In the genomic region with DNA sequence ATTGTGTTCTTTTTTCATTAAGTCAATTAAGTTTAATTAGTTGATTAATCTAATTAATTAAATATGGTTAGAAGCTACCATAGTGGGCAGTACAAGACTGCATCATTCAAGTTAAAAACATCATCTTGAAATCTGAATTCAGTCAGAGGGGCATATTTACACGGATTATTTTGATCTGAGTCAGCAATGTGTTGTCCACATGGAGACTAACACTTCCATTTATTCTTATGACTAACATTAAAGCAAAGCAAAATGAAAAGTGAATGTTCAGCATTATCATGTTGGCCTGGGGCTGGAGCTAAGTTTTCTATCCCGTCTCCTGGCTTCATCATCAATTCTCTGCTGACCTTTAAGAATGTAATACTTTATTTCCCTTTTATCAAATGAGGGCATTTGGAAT, we compare ENCODE assay signal across 16 cellular contexts. TPM values are rescaled to one million over a fixed set of nuclear protein-coding genes. Genes with fewer than 3 reads are reported as not detected.
A peak's percentile ranks its signal among the peaks of the same experiment; 100 is the strongest.
DNase-seq lines count a peak whose midpoint lies in the region; ATAC-seq, FAIRE-seq and TF ChIP-seq lines count a peak whose summit lies in the region.
"Had no signal": no experiment of that assay in that cellular context is flagged by ENCODE, and none has a peak within 500 bp of the region (broad histone marks: within the 10 kb centered on the region; RNA-seq: fewer than 3 reads in every experiment).

No MANE protein-coding gene starts in this region.

- H2BK15ac ChIP-seq in IMR-90 (ENCODE audit: low read depth, low read length) = no peak overlapping the region

- WGBS in IMR-90 (ENCODE audit: extremely low coverage in 2 of 2, insufficient read length in 1 of 2), 2 experiments = no CpG with 5 or more reads among the region's 2 CpGs

- ATAC-seq in CD4-positive, CD25-positive, alpha-beta regulatory T cell (ENCODE audit: low read depth in 2 of 2) = no peak
- ATAC-seq in IMR-90 (ENCODE audit: low read depth) = peak; percentile 12
- no peak for ATAC-seq in natural killer cell treated with Interleukin-12 subunit alpha and Interleukin-12 subunit beta and Interleukin-15 and Interleukin-18, amount 100 ng/mL, for 72 hours
- ATAC-seq in effector memory CD8-positive, alpha-beta T cell (replicated peaks) = no peak
- ATAC-seq in HG02642 (IDR thresholded peaks at IDR 0.05; ENCODE audit: poor library complexity, unreplicated experiment) = no peak
- ATAC-seq: naive thymus-derived CD8-positive, alpha-beta T cell; sciatic nerve had no signal

- in situ Hi-C loops in IMR-90 (cut with MboI; ENCODE audit: low sequenced_read_pairs) = no loop called here
- in situ Hi-C loops in ACHN (cut with HindIII; ENCODE audit: low pct_ligation_motif_present, low pct_unique_long_range_greater_than_20kb, low sequenced_read_pairs) = no loop called here

- H3K9me3 ChIP-seq in CD4-positive, CD25-positive, alpha-beta regulatory T cell (ENCODE audit: control insufficient read depth in 2 of 2, low read length in 2 of 2) = no peaks in the 10 kb centered on the region
- H3K9me3 ChIP-seq in IMR-90 (ENCODE audit: control insufficient read depth, insufficient read depth, low read length) = no peaks in the 10 kb centered on the region

- peaks cover 59 to 98% (median 87%) of the 10 kb centered on the region in 4 donors for H3K4me1 Mint-ChIP-seq in CD4-positive, CD25-positive, alpha-beta regulatory T cell
- H3K4me1 Mint-ChIP-seq in natural killer cell treated with Interleukin-12 subunit alpha and Interleukin-12 subunit beta and Interleukin-15 and Interleukin-18, amount 100 ng/mL, for 72 hours (ENCODE audit: low read depth in 2 of 2) = peaks cover 68 to 88% of the 10 kb centered on the region in 2 donors
- peaks cover 61 to 82% of the 10 kb centered on the region in 2 donors for H3K4me1 Mint-ChIP-seq in effector memory CD8-positive, alpha-beta T cell (ENCODE audit: low read depth in 2 of 2)

- H2AFZ ChIP-seq in IMR-90 (replicated peaks; ENCODE audit: low read length, poor library complexity) = no peak overlapping the region

- H3K36me3 Mint-ChIP-seq in CD4-positive, CD25-positive, alpha-beta regulatory T cell = peaks cover 38% of the 10 kb centered on the region
- peaks cover 15% of the 10 kb centered on the region for H3K36me3 Mint-ChIP-seq in natural killer cell treated with Interleukin-12 subunit alpha and Interleukin-12 subunit beta and Interleukin-15 and Interleukin-18, amount 100 ng/mL, for 72 hours
- H3K36me3 Mint-ChIP-seq in effector memory CD8-positive, alpha-beta T cell (ENCODE audit: insufficient read depth) = peaks cover 38% of the 10 kb centered on the region

- peaks cover 65% of the 10 kb centered on the region for H3K4me1 ChIP-seq in CD4-positive, CD25-positive, alpha-beta regulatory T cell (ENCODE audit: control insufficient read depth, insufficient read depth, low read length, poor library complexity, severe bottlenecking)
- H3K4me1 ChIP-seq in IMR-90 (ENCODE audit: control insufficient read depth, insufficient read depth, low read length) = peaks cover 25% of the 10 kb centered on the region

- H3K18ac ChIP-seq in IMR-90 (ENCODE audit: low read depth, low read length) = no peak overlapping the region

- no peaks in the 10 kb centered on the region for H3K27me3 ChIP-seq in CD4-positive, CD25-positive, alpha-beta regulatory T cell (ENCODE audit: control insufficient read depth, insufficient read depth, low read length)
- H3K27me3 ChIP-seq in IMR-90 (ENCODE audit: control insufficient read depth, insufficient read depth, low read length) = no peaks in the 10 kb centered on the region
- H3K27me3 ChIP-seq in bronchial epithelial cell (ENCODE audit: control insufficient read depth, insufficient read depth, low read length) = no peaks in the 10 kb centered on the region

- no peak overlapping the region for H4K5ac ChIP-seq in IMR-90 (ENCODE audit: low read depth, low read length)

- CTCF ChIA-PET in IMR-90 (lab: Yijun Ruan, JAX) = interaction anchor here (0.6 to 0.9 kb wide), 2 partner anchors 192 to 539 kb away, joined by 3 to 4 read pairs; no protein-coding TSS in a partner anchor

- no peak overlapping the region for H3K56ac ChIP-seq in IMR-90 (ENCODE audit: extremely low read depth, insufficient read depth, low read length)

- no TSS peak for BruUV-seq in IMR-90 (replicated peaks; lab: Mats Ljungman, UMichigan)

- no peak for TF ChIP-seq RAD21 in IMR-90 (IDR thresholded peaks at IDR 0.05; ENCODE audit: low read length)

- H4K91ac ChIP-seq in IMR-90 (ENCODE audit: insufficient read depth, low read depth, low read length) = no peak overlapping the region

- peaks cover 20% of the 10 kb centered on the region for H3K9me1 ChIP-seq in IMR-90 (ENCODE audit: insufficient read depth, low read length)

- H3K4ac ChIP-seq in IMR-90 (ENCODE audit: low read depth, low read length) = no peak overlapping the region

- no peak overlapping the region for H2AK5ac ChIP-seq in IMR-90 (ENCODE audit: low read depth, low read length)

- intact Hi-C loops in IMR-90 (cut with micrococcal nuclease) = no loop called here

- TF ChIP-seq POLR2A in IMR-90 (IDR thresholded peaks at IDR 0.05; ENCODE audit: low read depth, low read length) = no peak

- peaks cover 0 to 1% (median 0%) of the 10 kb centered on the region in 7 donors for H3K9me3 Mint-ChIP-seq in CD4-positive, CD25-positive, alpha-beta regulatory T cell
- H3K9me3 Mint-ChIP-seq in natural killer cell treated with Interleukin-12 subunit alpha and Interleukin-12 subunit beta and Interleukin-15 and Interleukin-18, amount 100 ng/mL, for 72 hours = peaks cover 6% of the 10 kb centered on the region
- H3K9me3 Mint-ChIP-seq in effector memory CD8-positive, alpha-beta T cell = no peaks in the 10 kb centered on the region
- H3K9me3 Mint-ChIP-seq: naive thymus-derived CD8-positive, alpha-beta T cell had no signal

- peaks cover 20% of the 10 kb centered on the region for H3K36me3 ChIP-seq in CD4-positive, CD25-positive, alpha-beta regulatory T cell (ENCODE audit: control insufficient read depth, insufficient read depth, low read length)
- H3K36me3 ChIP-seq in IMR-90 (ENCODE audit: control insufficient read depth, insufficient read depth, low read length) (no peaks in the 10 kb centered on the region), bronchial epithelial cell (ENCODE audit: control insufficient read depth, insufficient read depth, low read length) (no peaks in the 10 kb centered on the region)

- H3K27ac ChIP-seq in CD4-positive, CD25-positive, alpha-beta regulatory T cell (ENCODE audit: insufficient read depth, low read length, poor library complexity, severe bottlenecking) = no peak overlapping the region
- no peak overlapping the region for H3K27ac ChIP-seq in IMR-90 (ENCODE audit: insufficient read depth, low read length)
- H3K27ac ChIP-seq: dorsolateral prefrontal cortex had no signal

- H3K14ac ChIP-seq in IMR-90 (replicated peaks; ENCODE audit: low read depth, low read length) = no peak overlapping the region

- no peak overlapping the region for H3K9ac ChIP-seq in IMR-90 (ENCODE audit: low read depth, low read length)

- TF ChIP-seq CTCF in IMR-90 (conservative IDR thresholded peaks at IDR 0.05; ENCODE audit: low read depth, low read length) (no peak), bronchial epithelial cell (IDR thresholded peaks at IDR 0.05; ENCODE audit: insufficient read depth, low read length, severe bottlenecking) (no peak)

- H3K27me3 Mint-ChIP-seq in CD4-positive, CD25-positive, alpha-beta regulatory T cell = no peaks in the 10 kb centered on the region
- no peaks in the 10 kb centered on the region for H3K27me3 Mint-ChIP-seq in natural killer cell treated with Interleukin-12 subunit alpha and Interleukin-12 subunit beta and Interleukin-15 and Interleukin-18, amount 100 ng/mL, for 72 hours
- no peaks in the 10 kb centered on the region for H3K27me3 Mint-ChIP-seq in effector memory CD8-positive, alpha-beta T cell
- H3K27me3 Mint-ChIP-seq: activated naive CD8-positive, alpha-beta T cell treated with anti-CD3 and anti-CD28 coated beads, Interleukin-2, amount 10 ng/mL, durations not matched to agents 7 days and 5 days; naive thymus-derived CD8-positive, alpha-beta T cell; stimulated activated naive CD8-positive, alpha-beta T cell treated with anti-CD3 and anti-CD28 coated beads, Interleukin-15, Interleukin-2, amounts not matched to agents 100 ng/mL and 50 ng/mL, for 24 hours had no signal

- POLR2A ChIA-PET in IMR-90 (lab: Charles Lee; ENCODE audit: unreplicated experiment) = no interaction called here

- no peak for FAIRE-seq in bronchial epithelial cell (lab: Jason Lieb, UNC)
- FAIRE-seq: TTC549 had no signal

- no peak for DNase-seq in CD4-positive, CD25-positive, alpha-beta regulatory T cell
- peak; percentile 87 for DNase-seq in IMR-90
- peak; percentile 86 for DNase-seq in bronchial epithelial cell (ENCODE audit: low read depth)
- no peak for DNase-seq in natural killer cell treated with Interleukin-12 subunit alpha and Interleukin-12 subunit beta and Interleukin-15 and Interleukin-18, amount 100 ng/mL, for 72 hours (ENCODE audit: low spot score)
- no peak for DNase-seq in SHP77 treated with DMSO at 0.1 percent for 48 hours (lab: John Stamatoyannopoulos, UW)
- no peak for DNase-seq in effector memory CD8-positive, alpha-beta T cell
- no peak for DNase-seq in ACHN
- DNase-seq: activated naive CD8-positive, alpha-beta T cell treated with anti-CD3 and anti-CD28 coated beads, Interleukin-2, amount 10 ng/mL, durations not matched to agents 7 days and 5 days; dorsolateral prefrontal cortex; naive thymus-derived CD8-positive, alpha-beta T cell; NCI-H1092 treated with DMSO at 0.1 percent for 48 hours; NCI-H526 treated with DMSO at 0.1 percent for 48 hours had no signal

- peaks cover 32 to 60% of the 10 kb centered on the region in 2 experiments for H3K79me1 ChIP-seq in IMR-90 (ENCODE audit: low read depth in 1 of 2, low read length in 2 of 2)

- H3K27ac Mint-ChIP-seq in CD4-positive, CD25-positive, alpha-beta regulatory T cell = peak overlapping the region in 2 of 3 donors; percentile 58 to 70
- peak overlapping the region; percentile 26 to 37 for H3K27ac Mint-ChIP-seq in natural killer cell treated with Interleukin-12 subunit alpha and Interleukin-12 subunit beta and Interleukin-15 and Interleukin-18, amount 100 ng/mL, for 72 hours
- peak overlapping the region in 1 of 2 donors; percentile 94 for H3K27ac Mint-ChIP-seq in effector memory CD8-positive, alpha-beta T cell
- H3K27ac Mint-ChIP-seq: activated naive CD8-positive, alpha-beta T cell treated with anti-CD3 and anti-CD28 coated beads, Interleukin-2, amount 10 ng/mL, durations not matched to agents 7 days and 5 days; stimulated activated naive CD8-positive, alpha-beta T cell treated with anti-CD3 and anti-CD28 coated beads, Interleukin-15, Interleukin-2, amounts not matched to agents 100 ng/mL and 50 ng/mL, for 24 hours had no signal

- no peak overlapping the region for H2BK120ac ChIP-seq in IMR-90 (ENCODE audit: low read depth, low read length)

- no peak overlapping the region for H3K23ac ChIP-seq in IMR-90 (ENCODE audit: low read depth, low read length)

- H2AK9ac ChIP-seq in IMR-90 (replicated peaks; ENCODE audit: low read depth, low read length, poor library complexity) = no peak overlapping the region

- H4K20me1 ChIP-seq in IMR-90 (ENCODE audit: insufficient read depth, low read length) = 0 out of 2 replicates have a peak, but pooled peaks cover 9% of the 10 kb centered on the region

- H3K4me3 Mint-ChIP-seq in CD4-positive, CD25-positive, alpha-beta regulatory T cell = no peak overlapping the region
- H3K4me3 Mint-ChIP-seq in natural killer cell treated with Interleukin-12 subunit alpha and Interleukin-12 subunit beta and Interleukin-15 and Interleukin-18, amount 100 ng/mL, for 72 hours = no peak overlapping the region
- no peak overlapping the region for H3K4me3 Mint-ChIP-seq in effector memory CD8-positive, alpha-beta T cell
- H3K4me3 Mint-ChIP-seq: activated naive CD8-positive, alpha-beta T cell treated with anti-CD3 and anti-CD28 coated beads, Interleukin-2, amount 10 ng/mL, durations not matched to agents 7 days and 5 days; stimulated activated naive CD8-positive, alpha-beta T cell treated with anti-CD3 and anti-CD28 coated beads, Interleukin-15, Interleukin-2, amounts not matched to agents 100 ng/mL and 50 ng/mL, for 24 hours had no signal

- H2BK5ac ChIP-seq in IMR-90 (ENCODE audit: low read depth, low read length, poor library complexity, severe bottlenecking) = peak overlapping the region; percentile 51

- peak overlapping the region; percentile 13 for H3K4me3 ChIP-seq in CD4-positive, CD25-positive, alpha-beta regulatory T cell (ENCODE audit: low read depth, low read length)
- H3K4me3 ChIP-seq in IMR-90 (ENCODE audit: insufficient read depth, low read depth, low read length) = no peak overlapping the region
- no peak overlapping the region for H3K4me3 ChIP-seq in bronchial epithelial cell (ENCODE audit: low read depth, low read length)
- H3K4me3 ChIP-seq: dorsolateral prefrontal cortex had no signal

- H4K8ac ChIP-seq in IMR-90 (ENCODE audit: low read depth in 2 of 2, low read length in 2 of 2) = no peak overlapping the region

- no peak overlapping the region for H2BK20ac ChIP-seq in IMR-90 (ENCODE audit: low read depth, low read length)

- dilution Hi-C loops in IMR-90 (cut with HindIII; ENCODE audit: low sequenced_read_pairs, unreplicated experiment) = no loop called here

- H3K4me2 ChIP-seq in IMR-90 (ENCODE audit: low read depth, low read length) = no peak overlapping the region; the same call in 1 of the 2 replicates

RNA-seq across cellular contexts. Expression of a gene that starts 17.3 kb away (rescaled TPM):
- 119 TPM for total RNA-seq in CD4-positive, CD25-positive, alpha-beta regulatory T cell
- 10 to 100 TPM; 58.0 to 72.6 (median 65.5) TPM for polyA plus RNA-seq in CD4-positive, CD25-positive, alpha-beta regulatory T cell
- 11.5 and 13.3 TPM in 2 replicates for total RNA-seq in IMR-90 (2012; rRNA removed)
- 14.2 and 20.9 TPM in 2 replicates for polyA plus RNA-seq in IMR-90 (2012; rRNA removed)
- polyA plus RNA-seq in IMR-90 (2012; cell fraction: cytosol; rRNA removed) = 3.5 and 8.3 TPM in 2 replicates
- polyA plus RNA-seq in IMR-90 (2012; cell fraction: nucleus; rRNA removed; ENCODE audit: low replicate concordance) = 12.1 and 15.7 TPM in 2 replicates
- total RNA-seq in bronchial epithelial cell = 2.7 and 3.9 TPM in 2 replicates
- 10 to 100 TPM; 63.3 to 74.0 TPM for total RNA-seq in natural killer cell treated with Interleukin-12 subunit alpha and Interleukin-12 subunit beta and Interleukin-15 and Interleukin-18, amount 100 ng/mL, for 72 hours

Comparison
In these comparisons a context has a peak if more than half of its experiments do, and no peak if none do; other contexts are left out.
1. DNase-seq: peak in IMR-90 (single experiment) and bronchial epithelial cell (single experiment); none in CD4-positive, CD25-positive, alpha-beta regulatory T cell (0 of 3), natural killer cell treated with Interleukin-12 subunit alpha and Interleukin-12 subunit beta and Interleukin-15 and Interleukin-18, amount 100 ng/mL, for 72 hours (single experiment), SHP77 treated with DMSO at 0.1 percent for 48 hours (single experiment), effector memory CD8-positive, alpha-beta T cell (0 of 3) and ACHN (single experiment).